12 cellular contexts compared by ENCODE assay signal in the genomic region with DNA sequence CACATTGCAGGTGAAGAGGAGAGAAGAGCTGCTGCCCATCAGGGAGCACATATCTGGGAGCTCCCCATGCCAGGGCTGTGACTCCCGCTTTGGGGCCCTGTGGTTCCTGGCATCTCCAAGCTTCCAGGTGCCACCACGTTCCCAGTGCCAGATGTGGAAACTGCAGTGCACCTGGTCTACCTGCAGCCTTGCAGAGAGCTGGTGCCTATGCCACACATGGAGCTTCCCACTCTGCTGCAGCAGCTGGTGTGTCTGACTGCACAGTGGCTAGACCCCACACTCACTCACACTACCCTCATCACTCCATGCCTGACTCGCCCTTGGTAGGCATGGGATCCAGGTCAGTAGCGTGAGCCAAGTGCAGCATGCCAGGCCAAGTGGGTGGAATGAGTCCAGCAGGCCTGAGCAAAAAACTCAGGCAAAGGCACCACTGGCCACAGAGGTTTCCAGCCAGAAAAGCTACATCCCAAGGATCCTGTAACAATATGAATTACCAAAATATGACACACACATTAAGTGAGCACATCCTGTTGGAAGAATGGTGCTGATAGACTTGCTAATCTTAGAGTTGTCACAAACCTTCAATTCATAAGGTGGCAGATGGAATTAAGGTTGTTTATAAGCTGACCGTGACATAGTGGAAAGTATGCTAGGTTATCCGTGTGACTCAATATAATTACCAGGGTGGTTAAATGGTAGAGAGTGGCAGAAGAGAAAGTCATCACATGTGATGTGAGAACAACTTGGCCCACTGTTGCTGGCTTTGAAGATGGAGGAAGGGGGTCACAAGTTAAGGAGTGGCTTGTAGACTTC.
"Had no signal": no experiment of that assay in that cellular context is flagged by ENCODE, and none has a peak within 500 bp of the region (broad histone marks: within the 10 kb centered on the region; RNA-seq: fewer than 3 reads in every experiment).

No MANE protein-coding gene starts in this region.

- H3K4me1 ChIP-seq: breast epithelium, left lung, suprapubic skin had no signal

- H3K36me3 ChIP-seq: breast epithelium had no signal

- ATAC-seq: activated T-cell treated with anti-CD3 and anti-CD28 coated beads, Interleukin-2, amount 50 U/mL, for 4 hours; esophagus mucosa; left lung; stimulated activated naive CD8-positive, alpha-beta T cell treated with anti-CD3 and anti-CD28 coated beads, Interleukin-15, Interleukin-2, amounts not matched to agents 100 U/mL and 50 U/mL, for 24 hours had no signal

- H3K27me3 ChIP-seq: breast epithelium, dorsolateral prefrontal cortex, left lung, suprapubic skin had no signal

- H3K9me3 ChIP-seq: suprapubic skin had no signal

- H3K27ac ChIP-seq: breast epithelium, dorsolateral prefrontal cortex, left lung, suprapubic skin had no signal

- H3K4me3 ChIP-seq: breast epithelium, dorsolateral prefrontal cortex, left lung, suprapubic skin had no signal

- DNase-seq: activated CD4-positive, alpha-beta memory T cell treated with anti-CD3 and anti-CD28 coated beads for 36 hours; activated effector memory CD4-positive, alpha-beta T cell treated with anti-CD3 and anti-CD28 coated beads, Interleukin-2, amount 50 U/mL, for 16 hours; activated T-cell treated with anti-CD3 and anti-CD28 coated beads, Interleukin-2, amount 50 U/mL, for 4 hours; anterior cingulate cortex; dorsolateral prefrontal cortex; glutamatergic neuron; left lung; stimulated activated CD4-positive, alpha-beta T cell treated with anti-CD3 and anti-CD28 coated beads, Interleukin-2, amount 100 ng/mL, for 48 hours; stimulated activated naive CD8-positive, alpha-beta T cell treated with anti-CD3 and anti-CD28 coated beads, Interleukin-15, Interleukin-2, amounts not matched to agents 100 U/mL and 50 U/mL, for 24 hours had no signal
